In the genomic region with DNA sequence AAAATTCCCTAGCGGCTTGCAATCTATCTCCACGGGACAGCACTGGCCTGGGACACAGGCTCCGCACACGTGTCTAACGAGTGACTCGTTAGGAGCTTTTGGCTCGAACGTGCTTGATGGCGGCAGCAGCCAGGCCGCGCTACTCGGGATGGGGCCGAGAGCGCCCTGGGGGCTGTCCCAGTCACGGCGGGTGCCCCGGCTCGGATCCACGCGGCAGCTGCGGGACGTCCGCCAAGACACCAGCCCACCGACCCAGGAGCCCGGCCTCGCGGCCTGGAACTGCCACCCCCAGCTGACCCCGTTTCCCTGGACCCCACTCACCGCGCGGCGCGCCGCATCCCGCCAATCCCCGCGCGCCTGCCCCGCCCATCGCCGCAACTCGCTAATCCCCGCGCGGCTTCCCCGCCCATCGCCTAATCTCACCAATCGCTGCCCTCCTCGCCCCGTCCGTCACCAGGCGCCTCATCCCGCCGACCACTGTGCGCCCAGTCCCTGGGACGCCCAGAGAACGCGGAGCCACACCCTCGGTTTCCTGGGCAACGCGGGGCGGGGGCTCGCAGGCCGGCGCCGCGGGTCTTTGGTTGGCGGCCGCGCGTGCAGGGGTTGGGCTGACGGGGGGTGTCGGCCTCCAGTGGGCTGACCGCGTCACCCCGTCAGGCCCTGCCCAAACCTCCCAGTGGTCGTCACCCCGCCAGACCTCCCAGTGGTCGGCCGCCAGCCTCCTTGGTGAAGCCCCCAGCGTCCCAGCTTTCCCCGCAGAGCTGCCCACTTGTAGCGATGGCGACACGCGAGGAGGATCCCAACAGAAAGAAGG, we compare ENCODE assay signal across 8 cellular contexts.
A peak's percentile ranks its signal among the peaks of the same experiment; 100 is the strongest.
DNase-seq lines count a peak whose midpoint lies in the region; ATAC-seq and TF ChIP-seq lines count a peak whose summit lies in the region.

A gene (minus strand): TSS at position 359 of the 814 bp plus-strand sequence. CDS start 1,495 bp downstream, outside the sequence.

- in situ Hi-C loops in GM18951 (cut with MboI; ENCODE audit: low sequenced_read_pairs, unreplicated experiment): no loop called here

- peak; percentile 97 for ATAC-seq in HG03196 (IDR thresholded peaks at IDR 0.05; ENCODE audit: unreplicated experiment)
- ATAC-seq in central memory CD8-positive, alpha-beta T cell (replicated peaks; ENCODE audit: extremely low read depth, poor library complexity, severe bottlenecking): peak; percentile 100

- H3K36me3 Mint-ChIP-seq in central memory CD8-positive, alpha-beta T cell (ENCODE audit: insufficient read depth): peaks cover 12% of the 10 kb centered on the region

- peak within 1 kb of the TSS; percentile 89 for H3K4me3 Mint-ChIP-seq in central memory CD8-positive, alpha-beta T cell

- peak; percentile 69 for TF ChIP-seq POLR2A in GM18951 (IDR thresholded peaks at IDR 0.05; ENCODE audit: extremely low read depth, insufficient read depth, insufficient read length)

- DNase-seq in AG08396 (ENCODE audit: low spot score): peak; percentile 100
- peak; percentile 98 for DNase-seq in NCI-H345 (lab: John Stamatoyannopoulos, UW)
- DNase-seq in activated CD4-positive, CD25-positive, alpha-beta regulatory T cell treated with anti-CD3 and anti-CD28 coated beads, Interleukin-2, amount 50 U/mL, for 16 hours (ENCODE audit: low read depth, low spot score): peak; percentile 94
- DNase-seq in central memory CD8-positive, alpha-beta T cell (ENCODE audit: low spot score in 2 of 2): peak; percentile 88 to 93
- peak; percentile 97 for DNase-seq in iris pigment epithelial cell (ENCODE audit: low read depth)
- peak; percentile 98 for DNase-seq in stimulated activated CD4-positive, alpha-beta T cell treated with anti-CD3 and anti-CD28 coated beads, Interleukin-12 subunit alpha, Interleukin-12 subunit beta, amount 100 ng/mL, for 4 hours

- no peaks in the 10 kb centered on the region for H3K27me3 Mint-ChIP-seq in central memory CD8-positive, alpha-beta T cell

- no peaks in the 10 kb centered on the region for H3K9me3 Mint-ChIP-seq in central memory CD8-positive, alpha-beta T cell

- peaks cover 23% of the 10 kb centered on the region for H3K4me1 Mint-ChIP-seq in central memory CD8-positive, alpha-beta T cell

- H3K27ac Mint-ChIP-seq in central memory CD8-positive, alpha-beta T cell (ENCODE audit: low read depth): peak within 1 kb of the TSS; percentile 96

Comparison
In these comparisons a context has a peak if more than half of its experiments do, and no peak if none do; other contexts are left out.
1. Peak in every context shown above with its lines: DNase-seq and ATAC-seq.